In the genomic region with DNA sequence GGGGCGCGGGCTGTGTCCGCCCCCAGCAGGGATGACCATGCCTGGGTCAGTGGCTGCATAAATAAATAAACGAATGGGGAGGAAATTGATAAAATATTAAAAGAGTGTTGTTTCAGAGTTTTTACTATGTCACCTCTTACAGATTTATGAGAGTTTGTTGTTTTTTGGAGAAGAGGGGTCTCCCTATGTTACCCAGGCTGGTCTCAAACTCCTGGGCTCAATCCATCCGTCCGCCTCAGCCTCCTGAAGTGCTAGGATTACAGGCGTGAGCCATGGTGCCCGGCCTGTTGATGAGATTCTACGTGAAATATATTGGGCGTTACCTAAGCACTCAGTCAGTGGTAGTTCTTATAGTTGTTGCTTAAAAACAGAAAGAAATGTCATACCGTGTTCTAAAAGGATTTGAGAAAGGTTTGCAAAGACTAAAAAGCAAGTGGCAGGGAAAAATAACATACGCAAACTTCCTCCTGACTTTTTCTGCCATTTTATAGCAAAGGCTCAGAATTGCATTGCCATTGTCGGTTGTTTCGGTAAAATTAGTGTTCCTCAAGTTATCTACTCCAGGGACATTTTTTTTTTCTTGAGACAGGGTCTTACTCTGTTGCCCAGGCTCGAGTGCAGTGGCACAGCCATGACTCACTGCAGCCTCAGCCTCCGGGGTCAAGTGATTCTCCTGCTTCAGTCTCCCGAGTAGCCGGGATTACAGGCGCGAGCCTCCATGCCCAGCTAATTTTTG, we compare ENCODE assay signal across 8 cellular contexts. TPM values are rescaled to one million over a fixed set of nuclear protein-coding genes. Genes with fewer than 3 reads are reported as not detected.
DNase-seq lines count a peak whose midpoint lies in the region; ATAC-seq and TF ChIP-seq lines count a peak whose summit lies in the region.

No MANE protein-coding gene starts in this region.

- H3K9me2 ChIP-seq in Loucy (replicated peaks; ENCODE audit: low read depth, low read length) = no peaks in the 10 kb centered on the region

- peaks cover 5% of the 10 kb centered on the region for H3K36me3 Mint-ChIP-seq in CD4-positive, alpha-beta T cell (ENCODE audit: low read depth)
- no peaks in the 10 kb centered on the region for H3K36me3 Mint-ChIP-seq in natural killer cell treated with Interleukin-12 subunit alpha and Interleukin-12 subunit beta and Interleukin-15 and Interleukin-18, amount 100 ng/mL, for 72 hours

- H3K9me3 Mint-ChIP-seq in CD4-positive, alpha-beta T cell = no peaks in the 10 kb centered on the region
- H3K9me3 Mint-ChIP-seq in natural killer cell treated with Interleukin-12 subunit alpha and Interleukin-12 subunit beta and Interleukin-15 and Interleukin-18, amount 100 ng/mL, for 72 hours = no peaks in the 10 kb centered on the region

- DNase-seq in CD4-positive, alpha-beta T cell = no peak
- no peak for DNase-seq in colonic mucosa
- DNase-seq in natural killer cell treated with Interleukin-12 subunit alpha and Interleukin-12 subunit beta and Interleukin-15 and Interleukin-18, amount 100 ng/mL, for 72 hours (ENCODE audit: low spot score) = peak; percentile 41
- no peak for DNase-seq in kidney glomerular epithelial cell (lab: John Stamatoyannopoulos, UW)

- H3K9ac ChIP-seq in Loucy (ENCODE audit: low read depth, low read length, poor library complexity, severe bottlenecking) (peak overlapping the region; percentile 93), colonic mucosa (ENCODE audit: low read depth in 2 of 2, low read length in 2 of 2) (peak overlapping the region; percentile 52 to 61)

- H3K4me1 ChIP-seq in Loucy (ENCODE audit: insufficient read depth, low read length, poor library complexity, severe bottlenecking) = peaks cover 6% of the 10 kb centered on the region
- H3K4me1 ChIP-seq in colonic mucosa = no peaks in the 10 kb centered on the region

- H4K20me1 ChIP-seq in Loucy (ENCODE audit: insufficient read depth, low read length, poor library complexity, severe bottlenecking) = no peaks in the 10 kb centered on the region

- CTCF ChIA-PET in CD4-positive, alpha-beta T cell (lab: Charles Lee) = interaction anchor here (1.1 to 2.1 kb wide), 10 partner anchors 31 to 331 kb away, joined by 3 to 16 read pairs (median 6); partner anchors contain the start of genes AP5Z1 and FOXK1

- H3F3A ChIP-seq in Loucy (ENCODE audit: low read depth) = no peaks in the 10 kb centered on the region

- peak overlapping the region; percentile 91 for H3K4me2 ChIP-seq in Loucy (ENCODE audit: low read depth, low read length, poor library complexity, severe bottlenecking)

- H3K9me3 ChIP-seq in CD4-positive, alpha-beta T cell (ENCODE audit: control insufficient read depth, low read length) = no peaks in the 10 kb centered on the region
- H3K9me3 ChIP-seq in Loucy (ENCODE audit: insufficient read depth, low read depth, low read length) = no peaks in the 10 kb centered on the region
- H3K9me3 ChIP-seq in colonic mucosa = no peaks in the 10 kb centered on the region

- POLR2A ChIA-PET in CD4-positive, alpha-beta T cell (lab: Charles Lee) = interaction anchor here (1.0 to 3.7 kb wide), 15 partner anchors 12 to 403 kb away, joined by 3 to 141 read pairs (median 8); partner anchors contain the start of genes AP5Z1, FOXK1 and RBAK

- intact Hi-C loops in CD4-positive, alpha-beta T cell (cut with DNase I, micrococcal nuclease) = loop anchor here in 1 of 2 experiments (1.0 kb wide), 1 partner anchor 40 kb away; the partner anchor contains the start of gene FOXK1
- intact Hi-C loops in colonic mucosa (cut with DNase I) = loop anchor here (2.0 to 5.0 kb wide), 2 partner anchors 38 to 110 kb away; no protein-coding TSS in a partner anchor

- H3K4me3 Mint-ChIP-seq in CD4-positive, alpha-beta T cell = peak overlapping the region; percentile 91
- H3K4me3 Mint-ChIP-seq in natural killer cell treated with Interleukin-12 subunit alpha and Interleukin-12 subunit beta and Interleukin-15 and Interleukin-18, amount 100 ng/mL, for 72 hours = peak overlapping the region; percentile 86

- H3K27me3 ChIP-seq in CD4-positive, alpha-beta T cell (ENCODE audit: control insufficient read depth, insufficient read depth, low read length) = no peaks in the 10 kb centered on the region
- H3K27me3 ChIP-seq in Loucy (ENCODE audit: insufficient read depth, low read length, poor library complexity, severe bottlenecking) = no peaks in the 10 kb centered on the region
- H3K27me3 ChIP-seq in colonic mucosa = no peaks in the 10 kb centered on the region

- H3K27ac ChIP-seq in CD4-positive, alpha-beta T cell (ENCODE audit: low read depth, low read length) = peak overlapping the region; percentile 86
- peak overlapping the region; percentile 77 for H3K27ac ChIP-seq in colonic mucosa

- H3K36me3 ChIP-seq in Loucy (ENCODE audit: insufficient read depth, low read length) = no peaks in the 10 kb centered on the region
- no peaks in the 10 kb centered on the region for H3K36me3 ChIP-seq in colonic mucosa

- peak overlapping the region; percentile 89 for H3K4me3 ChIP-seq in Loucy (ENCODE audit: low read length, poor library complexity, severe bottlenecking)
- H3K4me3 ChIP-seq in colonic mucosa = peak overlapping the region; percentile 60

- H3K27ac Mint-ChIP-seq in CD4-positive, alpha-beta T cell = peak overlapping the region; percentile 97
- peak overlapping the region; percentile 86 to 94 for H3K27ac Mint-ChIP-seq in natural killer cell treated with Interleukin-12 subunit alpha and Interleukin-12 subunit beta and Interleukin-15 and Interleukin-18, amount 100 ng/mL, for 72 hours

- no peak for TF ChIP-seq CTCF in CD4-positive, alpha-beta T cell (IDR thresholded peaks at IDR 0.05)
- TF ChIP-seq CTCF in Loucy (conservative IDR thresholded peaks at IDR 0.05; ENCODE audit: low read length) (no peak), colonic mucosa (IDR thresholded peaks at IDR 0.05) (no peak)

- peaks cover 8% of the 10 kb centered on the region for H3K79me2 ChIP-seq in Loucy (ENCODE audit: insufficient read depth, low read length)

- H3K4me1 Mint-ChIP-seq in CD4-positive, alpha-beta T cell (ENCODE audit: low read depth) = peaks cover 16% of the 10 kb centered on the region
- H3K4me1 Mint-ChIP-seq in natural killer cell treated with Interleukin-12 subunit alpha and Interleukin-12 subunit beta and Interleukin-15 and Interleukin-18, amount 100 ng/mL, for 72 hours (ENCODE audit: low read depth in 2 of 2) = peaks cover 13 to 15% of the 10 kb centered on the region in 2 donors

- no peak for ATAC-seq in CD4-positive, alpha-beta T cell (ENCODE audit: poor library complexity)
- no peak for ATAC-seq in natural killer cell treated with Interleukin-12 subunit alpha and Interleukin-12 subunit beta and Interleukin-15 and Interleukin-18, amount 100 ng/mL, for 72 hours
- no peak for ATAC-seq in GM18867 (IDR thresholded peaks at IDR 0.05; ENCODE audit: unreplicated experiment)
- no peak for ATAC-seq in HG03045 (IDR thresholded peaks at IDR 0.05; ENCODE audit: unreplicated experiment)
- ATAC-seq in HG02840 (IDR thresholded peaks at IDR 0.05; ENCODE audit: low FRiP score, unreplicated experiment) = no peak

- H2AFZ ChIP-seq in Loucy (ENCODE audit: low read length) = peak overlapping the region; percentile 95

- H3K27me3 Mint-ChIP-seq in CD4-positive, alpha-beta T cell = no peaks in the 10 kb centered on the region
- peaks cover 0 to 4% of the 10 kb centered on the region in 2 donors for H3K27me3 Mint-ChIP-seq in natural killer cell treated with Interleukin-12 subunit alpha and Interleukin-12 subunit beta and Interleukin-15 and Interleukin-18, amount 100 ng/mL, for 72 hours

RNA-seq across cellular contexts. Expression of gene FOXK1, which starts 39.5 kb away (rescaled TPM):
- total RNA-seq in CD4-positive, alpha-beta T cell = 10 to 100 TPM; 67.8 to 68.1 TPM
- 10 to 100 TPM; 29.6 to 30.8 TPM for total RNA-seq in colonic mucosa
- total RNA-seq in natural killer cell treated with Interleukin-12 subunit alpha and Interleukin-12 subunit beta and Interleukin-15 and Interleukin-18, amount 100 ng/mL, for 72 hours = 10 to 100 TPM; 35.6 to 48.1 TPM
